In the genomic region with DNA sequence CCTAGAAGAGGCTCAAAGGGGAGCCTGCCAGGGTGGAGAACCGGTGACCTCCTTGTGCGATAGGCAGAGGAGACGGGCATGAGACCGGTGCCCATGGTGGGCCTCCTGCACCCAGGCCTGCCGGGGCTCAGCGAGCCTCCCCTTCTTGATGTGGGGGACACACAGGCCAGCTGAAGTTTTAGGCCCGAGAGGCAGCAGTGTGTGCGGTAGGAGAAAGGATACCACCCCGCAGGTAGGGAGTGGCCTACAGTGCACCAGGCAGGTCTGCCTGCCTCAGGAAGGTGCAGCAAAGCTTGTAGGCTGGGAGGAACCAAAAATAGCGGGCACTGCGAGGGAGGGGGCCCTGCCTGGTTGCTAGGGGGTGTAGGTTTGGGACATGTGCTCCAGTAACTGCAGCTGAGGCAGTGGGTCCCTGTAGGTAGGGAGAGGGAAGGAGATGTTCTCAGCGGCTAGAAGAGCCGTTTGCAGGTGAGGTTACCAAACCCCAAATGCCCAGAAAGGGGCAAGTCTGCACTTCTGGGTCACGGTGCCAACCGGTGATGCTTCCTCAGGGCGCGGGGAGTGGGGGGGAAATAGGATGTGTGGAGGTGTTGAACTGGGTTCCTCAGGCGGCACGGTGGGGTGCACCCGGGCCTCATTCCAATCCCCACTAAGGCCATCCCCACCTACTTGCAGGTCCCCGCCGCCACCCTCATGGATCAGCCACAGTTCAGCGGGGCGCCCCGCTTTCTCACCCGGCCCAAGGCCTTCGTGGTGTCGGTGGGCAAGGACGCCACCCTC, we compare ENCODE assay signal across 1 cellular context.
TF ChIP-seq lines count a peak whose summit lies in the region.

No MANE protein-coding gene starts in this region.

TF ChIP-seq in IMR-90, 13 proteins besides CTCF, POLR2A, EP300 and RAD21 (continued from another document):
- TF ChIP-seq ELK1 (IDR thresholded peaks at IDR 0.05; ENCODE audit: borderline replicate concordance, low read depth, low read length) (no peak), BHLHE40 (IDR thresholded peaks at IDR 0.05; ENCODE audit: low read depth, low read length) (no peak), MXI1 (IDR thresholded peaks at IDR 0.05; ENCODE audit: borderline replicate concordance, low read depth, low read length) (no peak), CHD1 (IDR thresholded peaks at IDR 0.05; ENCODE audit: low read depth, low read length) (no peak), RCOR1 (IDR thresholded peaks at IDR 0.05; ENCODE audit: insufficient replicate concordance, low read length) (no peak), CEBPB (IDR thresholded peaks at IDR 0.05; ENCODE audit: low read depth, low read length) (no peak)
- TF ChIP-seq, protein P1, sequence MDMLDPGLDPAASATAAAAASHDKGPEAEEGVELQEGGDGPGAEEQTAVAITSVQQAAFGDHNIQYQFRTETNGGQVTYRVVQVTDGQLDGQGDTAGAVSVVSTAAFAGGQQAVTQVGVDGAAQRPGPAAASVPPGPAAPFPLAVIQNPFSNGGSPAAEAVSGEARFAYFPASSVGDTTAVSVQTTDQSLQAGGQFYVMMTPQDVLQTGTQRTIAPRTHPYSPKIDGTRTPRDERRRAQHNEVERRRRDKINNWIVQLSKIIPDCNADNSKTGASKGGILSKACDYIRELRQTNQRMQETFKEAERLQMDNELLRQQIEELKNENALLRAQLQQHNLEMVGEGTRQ (IDR thresholded peaks at IDR 0.05; ENCODE audit: low read depth, low read length) = no peak
